8 cellular contexts compared by ENCODE assay signal in the genomic region with DNA sequence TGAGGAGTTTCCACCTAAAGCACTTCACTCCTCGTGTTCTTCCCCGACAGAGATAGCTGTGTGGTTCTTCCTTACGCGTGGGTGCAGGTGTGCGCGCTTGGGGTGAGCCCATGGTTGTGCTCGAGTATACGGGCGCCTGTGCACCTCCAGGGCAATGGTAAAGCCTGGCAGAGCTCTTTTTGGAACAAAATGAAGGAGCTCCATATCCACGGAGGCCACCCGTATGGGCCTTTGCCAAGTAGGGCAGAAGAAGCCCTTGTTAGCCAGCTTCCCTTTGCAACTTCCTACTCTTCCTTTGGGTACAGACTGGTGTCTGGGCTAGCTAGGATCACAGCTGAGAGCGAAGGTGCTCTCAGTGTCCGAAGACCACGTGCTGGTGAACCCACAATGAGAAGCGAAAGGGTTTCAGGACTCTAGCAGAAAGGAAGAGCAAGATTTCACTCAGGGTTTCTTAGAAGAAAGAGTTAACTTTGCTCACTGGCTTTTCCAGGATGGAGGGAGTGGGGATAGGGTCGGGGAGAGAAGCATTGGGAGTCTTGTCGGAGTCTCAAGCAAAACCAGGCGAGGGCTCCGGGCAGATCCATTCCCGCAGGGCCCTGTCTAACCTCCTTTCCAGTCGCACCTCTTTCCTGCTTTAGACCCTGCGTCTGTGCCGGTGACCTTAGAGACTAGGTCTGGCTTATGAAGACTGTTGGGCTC. TPM values are rescaled to one million over a fixed set of nuclear protein-coding genes. Genes with fewer than 3 reads are reported as not detected.
DNase-seq lines count a peak whose midpoint lies in the region; ATAC-seq and TF ChIP-seq lines count a peak whose summit lies in the region.

No MANE protein-coding gene starts in this region.

- peaks cover 46% of the 10 kb centered on the region for H3K4me1 Mint-ChIP-seq in activated naive CD8-positive, alpha-beta T cell treated with anti-CD3 and anti-CD28 coated beads, Interleukin-2, amount 50 U/mL, for 24 hours

- peak overlapping the region; percentile 59 for H3K4me3 Mint-ChIP-seq in activated naive CD8-positive, alpha-beta T cell treated with anti-CD3 and anti-CD28 coated beads, Interleukin-2, amount 50 U/mL, for 24 hours

- TF ChIP-seq RAD21 in SK-N-SH (IDR thresholded peaks at IDR 0.05; ENCODE audit: low read length): no peak

- H3K4me3 ChIP-seq in AG04449 (ENCODE audit: low read depth, low read length) (peak overlapping the region; percentile 61), iPS-18c (ENCODE audit: insufficient read depth, low read depth, low read length) (peak overlapping the region; percentile 77), spleen (peak overlapping the region; percentile 13 to 72 (median 54)), SK-N-SH (ENCODE audit: low read depth in 2 of 2, low read length in 1 of 2) (no peak overlapping the region), OCI-LY7 (ENCODE audit: low read depth, low read length, poor library complexity, severe bottlenecking) (no peak overlapping the region)

- 5 to 8% (median 6%) methylated on average over 22 to 23 of the region's 23 CpGs for WGBS in spleen, 5 donors
- 59% methylated on average over 15 of the region's 23 CpGs for WGBS in SK-N-SH (ENCODE audit: low lambda C conversion rate)

- POLR2A ChIA-PET in AG04449 (lab: Yijun Ruan, JAX) (no interaction called here), SK-N-SH (lab: Yijun Ruan, JAX) (no interaction called here), OCI-LY7 (lab: Charles Lee) (no interaction called here)

- no peak for TF ChIP-seq EP300 in SK-N-SH (IDR thresholded peaks at IDR 0.05; ENCODE audit: borderline replicate concordance in 1 of 2, low read depth in 1 of 2, low read length in 1 of 2)

- H3K79me2 ChIP-seq in SK-N-SH (ENCODE audit: insufficient read depth) (no peaks in the 10 kb centered on the region), OCI-LY7 (ENCODE audit: insufficient read depth, low read depth, low read length) (no peaks in the 10 kb centered on the region)

- H3K9me3 ChIP-seq in iPS-18c (ENCODE audit: control insufficient read depth, insufficient read depth, low read length) (no peaks in the 10 kb centered on the region), spleen (no peaks in the 10 kb centered on the region), SK-N-SH (no peaks in the 10 kb centered on the region), OCI-LY7 (ENCODE audit: low read length) (no peaks in the 10 kb centered on the region)

- H3K27me3 ChIP-seq in spleen (replicated peaks in 1 of 7) (peaks cover 0 to 83% (median 47%) of the 10 kb centered on the region in 7 donors), SK-N-SH (ENCODE audit: insufficient read depth) (peaks cover 37% of the 10 kb centered on the region)

- H3K27ac Mint-ChIP-seq in activated naive CD8-positive, alpha-beta T cell treated with anti-CD3 and anti-CD28 coated beads, Interleukin-2, amount 50 U/mL, for 24 hours: no peak overlapping the region

- H3F3A ChIP-seq in SK-N-SH (replicated peaks; ENCODE audit: insufficient read depth): no peaks in the 10 kb centered on the region

- H3K27ac ChIP-seq in spleen (peak overlapping the region in 6 of 8 donors; percentile 8 to 77 (median 66)), SK-N-SH (ENCODE audit: low read depth in 2 of 2, low read length in 1 of 2) (no peak overlapping the region), OCI-LY7 (ENCODE audit: low read depth, low read length, poor library complexity, severe bottlenecking) (no peak overlapping the region)

- no peaks in the 10 kb centered on the region for H3K36me3 ChIP-seq in spleen
- no peaks in the 10 kb centered on the region for H3K36me3 ChIP-seq in SK-N-SH (replicated peaks in 1 of 2; ENCODE audit: control insufficient read depth in 1 of 2, insufficient read depth in 2 of 2, low read length in 1 of 2)
- H3K36me3 ChIP-seq in OCI-LY7 (ENCODE audit: insufficient read depth, low read length): no peaks in the 10 kb centered on the region

- TF ChIP-seq CTCF in AG04449 (IDR thresholded peaks at IDR 0.05; ENCODE audit: insufficient read depth, low read length, missing control alignments) (no peak), spleen (IDR thresholded peaks at IDR 0.05 in 8 of 11, conservative IDR thresholded peaks at IDR 0.05 in 3 of 11) (no peak), SK-N-SH (IDR thresholded peaks at IDR 0.05) (no peak), OCI-LY7 (conservative IDR thresholded peaks at IDR 0.05; ENCODE audit: low read length) (no peak)

- H3K4me1 ChIP-seq in spleen (peaks cover 10 to 60% (median 46%) of the 10 kb centered on the region in 6 donors), SK-N-SH (ENCODE audit: control insufficient read depth in 1 of 2, insufficient read depth in 2 of 2, low read depth in 1 of 2, low read length in 1 of 2) (no peaks in the 10 kb centered on the region; a peak in 1 of 4 replicates), OCI-LY7 (ENCODE audit: insufficient read depth, low read length, poor library complexity, severe bottlenecking) (no peaks in the 10 kb centered on the region)

- no peak for TF ChIP-seq POLR2A in spleen (IDR thresholded peaks at IDR 0.05)

- H3K4me2 ChIP-seq in SK-N-SH (no peak overlapping the region), OCI-LY7 (ENCODE audit: low read length) (no peak overlapping the region)

- intact Hi-C loops in spleen (cut with DNase I; ENCODE audit: low total_unique reads): no loop called here
- intact Hi-C loops in OCI-LY7 (cut with micrococcal nuclease; ENCODE audit: unreplicated experiment): no loop called here

- no peaks in the 10 kb centered on the region for H3K9me2 ChIP-seq in SK-N-SH
- H3K9me2 ChIP-seq in OCI-LY7 (ENCODE audit: insufficient read depth, low read length): no peaks in the 10 kb centered on the region

- no peak overlapping the region for H3K9ac ChIP-seq in SK-N-SH

- no peaks in the 10 kb centered on the region for H3K9me3 Mint-ChIP-seq in activated naive CD8-positive, alpha-beta T cell treated with anti-CD3 and anti-CD28 coated beads, Interleukin-2, amount 50 U/mL, for 24 hours

- CTCF ChIA-PET in AG04449 (lab: Yijun Ruan, JAX) (interaction anchor here (1.2 to 1.3 kb wide), 2 partner anchors 12 to 123 kb away, joined by 3 read pairs; no protein-coding TSS in a partner anchor), SK-N-SH (lab: Yijun Ruan, JAX) (interaction anchor here (1.4 kb wide), 1 partner anchor 15 kb away, joined by 3 read pairs; no protein-coding TSS in a partner anchor), OCI-LY7 (lab: Charles Lee; ENCODE audit: unreplicated experiment) (no interaction called here)

- ATAC-seq in activated naive CD8-positive, alpha-beta T cell treated with anti-CD3 and anti-CD28 coated beads, Interleukin-2, amount 50 U/mL, for 24 hours: peak; percentile 13

- no TSS peak for BruUV-seq in OCI-LY7 (replicated peaks; lab: Mats Ljungman, UMichigan)

- peaks cover 69% of the 10 kb centered on the region for H3K27me3 Mint-ChIP-seq in activated naive CD8-positive, alpha-beta T cell treated with anti-CD3 and anti-CD28 coated beads, Interleukin-2, amount 50 U/mL, for 24 hours

- DNase-seq in AG04449 (ENCODE audit: low read depth, low spot score): no peak
- DNase-seq in HK-2 (ENCODE audit: unreplicated experiment): peak; percentile 33
- DNase-seq in activated naive CD8-positive, alpha-beta T cell treated with anti-CD3 and anti-CD28 coated beads, Interleukin-2, amount 50 U/mL, for 24 hours: no peak
- no peak for DNase-seq in spleen
- no peak for DNase-seq in SK-N-SH
- no peak for DNase-seq in OCI-LY7 (ENCODE audit: low spot score)
- no peak for DNase-seq in SW480 (ENCODE audit: low spot score)

- H3K36me3 Mint-ChIP-seq in activated naive CD8-positive, alpha-beta T cell treated with anti-CD3 and anti-CD28 coated beads, Interleukin-2, amount 50 U/mL, for 24 hours (ENCODE audit: low read depth): peaks cover 1% of the 10 kb centered on the region

- H4K20me1 ChIP-seq in SK-N-SH (ENCODE audit: insufficient read depth) (no peaks in the 10 kb centered on the region), OCI-LY7 (ENCODE audit: insufficient read depth, low read length) (no peaks in the 10 kb centered on the region)

- H2AFZ ChIP-seq in SK-N-SH (ENCODE audit: low read depth) (no peak overlapping the region), OCI-LY7 (ENCODE audit: low read length) (no peak overlapping the region)

TF ChIP-seq in SK-N-SH, 30 proteins besides CTCF, POLR2A, EP300 and RAD21:
- TF ChIP-seq SIN3A (IDR thresholded peaks at IDR 0.05; ENCODE audit: borderline replicate concordance, low read depth, low read length): no peak
- TF ChIP-seq TCF12 (IDR thresholded peaks at IDR 0.05): no peak

RNA-seq across cellular contexts. Expression of gene LRFN5, which starts 1.0 kb away (rescaled TPM):
- total RNA-seq in spleen: 1 to 10 TPM in 6 of 7 donors, under 1 TPM in 1; 0.60 to 3.0 (median 2.6) TPM
- under 1 TPM; 0.08 to 0.11 (median 0.10) TPM for polyA plus RNA-seq in spleen
- not detected in 2 replicates for polyA plus RNA-seq in SK-N-SH (2012; rRNA removed)
- polyA plus RNA-seq in SK-N-SH (2012; cell fraction: cytosol; rRNA removed): not detected in 2 replicates
- not detected in 2 replicates for polyA plus RNA-seq in SK-N-SH (2012; cell fraction: nucleus; rRNA removed)
- total RNA-seq in OCI-LY7 (2014; rRNA removed; shearing (Covaris generic)): not detected in 2 replicates
- not detected in 2 replicates for total RNA-seq in OCI-LY7 (2022)

Comparison
In these comparisons a context has a peak if more than half of its experiments do, and no peak if none do; other contexts are left out.
1. H3K4me3 ChIP-seq: peak in AG04449 (single experiment), iPS-18c (single experiment) and spleen (8 of 8); none in SK-N-SH (0 of 2) and OCI-LY7 (single experiment).
2. H3K27ac ChIP-seq: peak in spleen (6 of 8); none in SK-N-SH (0 of 2) and OCI-LY7 (single experiment).